Comparison of ENCODE assay signal across 7 cellular contexts in the genomic region with DNA sequence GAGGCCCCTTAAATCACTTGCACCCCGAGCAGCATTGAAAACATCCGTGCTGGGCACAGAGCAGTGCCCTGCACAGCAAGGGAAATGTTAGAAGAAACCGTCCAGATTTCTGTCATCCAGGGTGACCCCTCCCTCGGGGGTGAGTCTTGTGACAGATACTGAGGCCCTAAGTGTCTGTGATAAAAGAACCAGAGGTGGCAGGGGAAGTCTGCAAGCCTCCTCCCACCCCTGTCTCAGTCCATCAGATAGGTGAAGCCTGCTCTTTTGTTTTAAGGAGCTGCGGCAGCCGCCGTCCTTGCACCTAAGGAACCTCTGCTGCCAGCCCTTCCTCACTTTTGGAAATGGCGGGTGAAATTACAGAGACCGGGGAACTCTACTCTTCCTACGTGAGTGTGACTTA. TPM values are rescaled to one million over a fixed set of nuclear protein-coding genes. Genes with fewer than 3 reads are reported as not detected.
A peak's percentile ranks its signal among the peaks of the same experiment; 100 is the strongest.
DNase-seq lines count a peak whose midpoint lies in the region; ATAC-seq and TF ChIP-seq lines count a peak whose summit lies in the region.

No MANE protein-coding gene starts in this region.

- CTCF ChIA-PET in activated B cell treated with CpG ODN at 0.5 μM for 24 hours (lab: Charles Lee) = interaction anchor here (0.7 to 2.4 kb wide), 5 partner anchors 15 to 119 kb away, joined by 3 to 13 read pairs (median 6); partner anchors contain the start of gene RAB37

- no peak overlapping the region for H3K27ac Mint-ChIP-seq in activated B cell treated with CpG ODN at 0.5 μM for 24 hours
- peak overlapping the region; percentile 76 for H3K27ac Mint-ChIP-seq in stimulated activated naive B cell treated with anti-CD40 and anti-IgM and Interleukin-4, amounts not matched to agents 10 μg/mL and 1 μg/mL and 100 μg/mL, for 72 hours

- H3K4me3 ChIP-seq in iPS-11a (ENCODE audit: low read depth, low read length) = peak overlapping the region; percentile 78

- intact Hi-C loops in activated B cell treated with CpG ODN at 0.5 μM for 24 hours (cut with micrococcal nuclease) = loop anchor here (1.0 kb wide), 1 partner anchor 29 kb away; the partner anchor contains the start of gene NHERF1

- ATAC-seq in activated B cell treated with CpG ODN at 0.5 μM for 24 hours (ENCODE audit: low read depth) = no peak
- ATAC-seq in stimulated activated naive B cell treated with anti-CD40 and anti-IgM and Interleukin-4, amounts not matched to agents 10 μg/mL and 1 μg/mL and 100 μg/mL, for 72 hours (replicated peaks) = no peak
- no peak for ATAC-seq in GM21381 (IDR thresholded peaks at IDR 0.05; ENCODE audit: unreplicated experiment)

- H3K4me1 Mint-ChIP-seq in activated B cell treated with CpG ODN at 0.5 μM for 24 hours = peaks cover 63% of the 10 kb centered on the region
- peaks cover 38 to 60% of the 10 kb centered on the region in 2 donors for H3K4me1 Mint-ChIP-seq in stimulated activated naive B cell treated with anti-CD40 and anti-IgM and Interleukin-4, amounts not matched to agents 10 μg/mL and 1 μg/mL and 100 μg/mL, for 72 hours

- no peaks in the 10 kb centered on the region for H3K9me3 Mint-ChIP-seq in activated B cell treated with CpG ODN at 0.5 μM for 24 hours
- no peaks in the 10 kb centered on the region for H3K9me3 Mint-ChIP-seq in stimulated activated naive B cell treated with anti-CD40 and anti-IgM and Interleukin-4, amounts not matched to agents 10 μg/mL and 1 μg/mL and 100 μg/mL, for 72 hours

- peak overlapping the region; percentile 99 for H3K4me3 Mint-ChIP-seq in activated B cell treated with CpG ODN at 0.5 μM for 24 hours
- peak overlapping the region; percentile 91 to 95 for H3K4me3 Mint-ChIP-seq in stimulated activated naive B cell treated with anti-CD40 and anti-IgM and Interleukin-4, amounts not matched to agents 10 μg/mL and 1 μg/mL and 100 μg/mL, for 72 hours

- DNase-seq in HUDEP-2 (lab: John Stamatoyannopoulos, UW; ENCODE audit: unreplicated experiment in 76 of 76) (peak in 62 of 76 experiments; percentile 17 to 83 (median 48)), activated B cell treated with CpG ODN at 0.5 μM for 24 hours (no peak), NCI-H2029 (lab: John Stamatoyannopoulos, UW) (no peak)
- no peak for DNase-seq in stimulated activated naive B cell treated with anti-CD40 and anti-IgM and Interleukin-4, amounts not matched to agents 10 μg/mL and 1 μg/mL and 100 μg/mL, for 72 hours
- no peak for DNase-seq in stimulated activated CD4-positive, alpha-beta T cell treated with anti-CD3 and anti-CD28 coated beads, Interleukin-2, amount 100 ng/mL, for 48 hours

- no peak for TF ChIP-seq CTCF in activated B cell treated with CpG ODN at 0.5 μM for 24 hours (IDR thresholded peaks at IDR 0.05)

- H3K27me3 Mint-ChIP-seq in activated B cell treated with CpG ODN at 0.5 μM for 24 hours = no peaks in the 10 kb centered on the region
- H3K27me3 Mint-ChIP-seq in stimulated activated naive B cell treated with anti-CD40 and anti-IgM and Interleukin-4, amounts not matched to agents 10 μg/mL and 1 μg/mL and 100 μg/mL, for 72 hours = no peaks in the 10 kb centered on the region

- peaks cover 32% of the 10 kb centered on the region for H3K36me3 Mint-ChIP-seq in activated B cell treated with CpG ODN at 0.5 μM for 24 hours (ENCODE audit: low read depth)
- peaks cover 27 to 39% of the 10 kb centered on the region in 2 donors for H3K36me3 Mint-ChIP-seq in stimulated activated naive B cell treated with anti-CD40 and anti-IgM and Interleukin-4, amounts not matched to agents 10 μg/mL and 1 μg/mL and 100 μg/mL, for 72 hours

- POLR2A ChIA-PET in activated B cell treated with CpG ODN at 0.5 μM for 24 hours (lab: Charles Lee) = interaction anchor here (1.1 to 2.4 kb wide), 4 partner anchors 28 to 96 kb away, joined by 3 to 29 read pairs (median 10); partner anchors contain the start of genes FDXR and NHERF1

RNA-seq across cellular contexts. Expression of gene NAT9, which starts 0.8 kb away (rescaled TPM):
- total RNA-seq in activated B cell treated with CpG ODN at 0.5 μM for 24 hours = 59.4 and 79.7 TPM in 2 replicates

RNA-seq across cellular contexts. Expression of gene NHERF1, which starts 28.6 kb away (rescaled TPM):
- total RNA-seq in activated B cell treated with CpG ODN at 0.5 μM for 24 hours = 33.3 and 34.5 TPM in 2 replicates

RNA-seq across cellular contexts. Expression of gene RAB37, which starts 39.9 kb away (rescaled TPM):
- total RNA-seq in activated B cell treated with CpG ODN at 0.5 μM for 24 hours = 11.0 and 11.1 TPM in 2 replicates

Comparison
In these comparisons a context has a peak if more than half of its experiments do, and no peak if none do; other contexts are left out.
1. DNase-seq: peak in HUDEP-2 (62 of 76); none in activated B cell treated with CpG ODN at 0.5 μM for 24 hours (single experiment), stimulated activated naive B cell treated with anti-CD40 and anti-IgM and Interleukin-4, amounts not matched to agents 10 μg/mL and 1 μg/mL and 100 μg/mL, for 72 hours (single experiment), stimulated activated CD4-positive, alpha-beta T cell treated with anti-CD3 and anti-CD28 coated beads, Interleukin-2, amount 100 ng/mL, for 48 hours (0 of 2) and NCI-H2029 (single experiment).